In genomic region chr4:116639070-116639577, GRCh38 we compare ENCODE assay signal across 33 cellular contexts.
"Had no signal": no experiment of that assay in that cellular context is flagged by ENCODE, and none has a peak within 500 bp of the region (broad histone marks: within the 10 kb centered on the region; RNA-seq: fewer than 3 reads in every experiment).

No MANE protein-coding gene starts in this region.

- H3K36me3 Mint-ChIP-seq: immature natural killer cell; mesothelial cell of epicardium; naive B cell; stimulated activated naive B cell treated with anti-CD40 and anti-IgM and Interleukin-4, amounts not matched to agents 10 μg/mL and 1 μg/mL and 100 μg/mL, for 72 hours had no signal

- H3K4me3 ChIP-seq: psoas muscle, right atrium auricular region, smooth muscle cell, stomach, thyroid gland, upper lobe of left lung had no signal

- H3K4me3 Mint-ChIP-seq: activated CD4-positive, alpha-beta memory T cell treated with anti-CD3 and anti-CD28 coated beads, Interleukin-2, amount 10 ng/mL, durations not matched to agents 7 days and 5 days; activated CD4-positive, alpha-beta T cell treated with anti-CD3 and anti-CD28 coated beads, Interleukin-2, amount 10 ng/mL, durations not matched to agents 7 days and 5 days; activated T-cell treated with anti-CD3 and anti-CD28 coated beads, Interleukin-2, amount 50 U/mL, for 24 hours; dendritic cell treated with granulocyte-macrophage colony-stimulating factor and Interleukin-4, amounts not matched to agents 40 ng/mL and 50 ng/mL, for 4 days; endodermal cell; immature natural killer cell; mesothelial cell of epicardium; naive B cell; stimulated activated naive B cell treated with anti-CD40 and anti-IgM and Interleukin-4, amounts not matched to agents 10 μg/mL and 1 μg/mL and 100 μg/mL, for 72 hours had no signal

- H3K4me1 Mint-ChIP-seq: activated CD4-positive, alpha-beta memory T cell treated with anti-CD3 and anti-CD28 coated beads, Interleukin-2, amount 10 ng/mL, durations not matched to agents 7 days and 5 days; activated CD4-positive, alpha-beta T cell treated with anti-CD3 and anti-CD28 coated beads, Interleukin-2, amount 10 ng/mL, durations not matched to agents 7 days and 5 days; immature natural killer cell; naive B cell; stimulated activated naive B cell treated with anti-CD40 and anti-IgM and Interleukin-4, amounts not matched to agents 10 μg/mL and 1 μg/mL and 100 μg/mL, for 72 hours had no signal

- H3K9me3 Mint-ChIP-seq: activated CD4-positive, alpha-beta memory T cell treated with anti-CD3 and anti-CD28 coated beads, Interleukin-2, amount 10 ng/mL, durations not matched to agents 7 days and 5 days; activated CD4-positive, alpha-beta T cell treated with anti-CD3 and anti-CD28 coated beads, Interleukin-2, amount 10 ng/mL, durations not matched to agents 7 days and 5 days; activated T-cell treated with anti-CD3 and anti-CD28 coated beads, Interleukin-2, amount 50 U/mL, for 24 hours; endodermal cell; mesothelial cell of epicardium; stimulated activated naive B cell treated with anti-CD40 and anti-IgM and Interleukin-4, amounts not matched to agents 10 μg/mL and 1 μg/mL and 100 μg/mL, for 72 hours had no signal

- H3K27me3 Mint-ChIP-seq: activated CD4-positive, alpha-beta memory T cell treated with anti-CD3 and anti-CD28 coated beads, Interleukin-2, amount 10 ng/mL, durations not matched to agents 7 days and 5 days; activated CD4-positive, alpha-beta T cell treated with anti-CD3 and anti-CD28 coated beads, Interleukin-2, amount 10 ng/mL, durations not matched to agents 7 days and 5 days; activated T-cell treated with anti-CD3 and anti-CD28 coated beads, Interleukin-2, amount 50 U/mL, for 24 hours; dendritic cell treated with granulocyte-macrophage colony-stimulating factor and Interleukin-4, amounts not matched to agents 40 ng/mL and 50 ng/mL, for 4 days; naive B cell; stimulated activated naive B cell treated with anti-CD40 and anti-IgM and Interleukin-4, amounts not matched to agents 10 μg/mL and 1 μg/mL and 100 μg/mL, for 72 hours had no signal

- H3K27me3 ChIP-seq: right atrium auricular region, stomach, thyroid gland, upper lobe of left lung had no signal

- DNase-seq: activated CD4-positive, alpha-beta memory T cell treated with anti-CD3 and anti-CD28 coated beads, Interleukin-2, amount 10 ng/mL, durations not matched to agents 7 days and 5 days; activated CD4-positive, alpha-beta T cell treated with anti-CD3 and anti-CD28 coated beads for 1 hour; activated CD4-positive, alpha-beta T cell treated with anti-CD3 and anti-CD28 coated beads, Interleukin-2, amount 10 ng/mL, durations not matched to agents 7 days and 5 days; activated CD8-positive, alpha-beta memory T cell treated with anti-CD3 and anti-CD28 coated beads, Interleukin-2, amount 50 U/mL, for 48 hours; activated gamma-delta T cell treated with Interleukin-2 at 50 U/mL for 16 hours; activated naive CD4-positive, alpha-beta T cell treated with anti-CD3 and anti-CD28 coated beads, Interleukin-2, amount 50 U/mL, for 16 hours; activated T-cell treated with anti-CD3 and anti-CD28 coated beads, Interleukin-2, amount 50 U/mL, for 24 hours; amygdala; central memory CD4-positive, alpha-beta T cell; foreskin fibroblast; head of caudate nucleus; hippocampal formation; immature natural killer cell; kidney; left colon; mammary epithelial cell; naive B cell; nucleus accumbens; psoas muscle; stimulated activated CD4-positive, alpha-beta T cell treated with anti-CD3 and anti-CD28 coated beads, Interleukin-1b, Interleukin-23, amount 100 ng/mL, for 48 hours; stimulated activated CD4-positive, alpha-beta T cell treated with anti-CD3 and anti-CD28 coated beads, Interleukin-4, amount 100 ng/mL, for 4 hours; stimulated activated CD8-positive, alpha-beta memory T cell treated with anti-CD3 and anti-CD28 coated beads, Interleukin-4, amount 100 ng/mL, for 48 hours; stimulated activated naive B cell treated with anti-CD40 and anti-IgM and Interleukin-4, amounts not matched to agents 10 μg/mL and 1 μg/mL and 100 μg/mL, for 72 hours; stomach; thyroid gland; upper lobe of left lung had no signal

- H3K27ac Mint-ChIP-seq: activated CD4-positive, alpha-beta memory T cell treated with anti-CD3 and anti-CD28 coated beads, Interleukin-2, amount 10 ng/mL, durations not matched to agents 7 days and 5 days; activated CD4-positive, alpha-beta T cell treated with anti-CD3 and anti-CD28 coated beads, Interleukin-2, amount 10 ng/mL, durations not matched to agents 7 days and 5 days; activated T-cell treated with anti-CD3 and anti-CD28 coated beads, Interleukin-2, amount 50 U/mL, for 24 hours; dendritic cell treated with granulocyte-macrophage colony-stimulating factor and Interleukin-4, amounts not matched to agents 40 ng/mL and 50 ng/mL, for 4 days; endodermal cell; immature natural killer cell; mesothelial cell of epicardium; naive B cell; stimulated activated naive B cell treated with anti-CD40 and anti-IgM and Interleukin-4, amounts not matched to agents 10 μg/mL and 1 μg/mL and 100 μg/mL, for 72 hours had no signal

- H3K4me2 ChIP-seq: smooth muscle cell had no signal

- H3K9me3 ChIP-seq: psoas muscle, right atrium auricular region, stomach, thyroid gland, upper lobe of left lung had no signal

- H3K4me1 ChIP-seq: parathyroid adenoma, psoas muscle, right atrium auricular region, stomach, thyroid gland, upper lobe of left lung had no signal

- H3K79me2 ChIP-seq: parathyroid adenoma had no signal

- H2AFZ ChIP-seq: parathyroid adenoma had no signal

- ATAC-seq: esophagus mucosa; left colon; psoas muscle; stimulated activated naive B cell treated with anti-CD40 and anti-IgM and Interleukin-4, amounts not matched to agents 10 μg/mL and 1 μg/mL and 100 μg/mL, for 72 hours had no signal

- H3K9ac ChIP-seq: parathyroid adenoma had no signal

- H3K36me3 ChIP-seq: right atrium auricular region, stomach, thyroid gland, upper lobe of left lung had no signal

- H3K27ac ChIP-seq: parathyroid adenoma, psoas muscle, right atrium auricular region, stomach, thyroid gland, upper lobe of left lung had no signal
